9 cellular contexts compared by ENCODE assay signal in genomic region chr6:35728663-35729348, GRCh38. TPM values are rescaled to one million over a fixed set of nuclear protein-coding genes. Genes with fewer than 3 reads are reported as not detected.
DNase-seq lines count a peak whose midpoint lies in the region; ATAC-seq and TF ChIP-seq lines count a peak whose summit lies in the region.
"Had no signal": no experiment of that assay in that cellular context is flagged by ENCODE, and none has a peak within 500 bp of the region (broad histone marks: within the 10 kb centered on the region; RNA-seq: fewer than 3 reads in every experiment).

No MANE protein-coding gene starts in this region.

- WGBS in GM23248 (ENCODE audit: low coverage in 1 of 2, low lambda C conversion rate in 2 of 2, missing lambda C conversion rate in 2 of 2), 2 experiments: 76% methylated on average over 9 of the region's 9 CpGs
- WGBS in endodermal cell (ENCODE audit: insufficient coverage in 1 of 2, insufficient read length in 1 of 2), 2 experiments: 69 to 77% methylated on average over 3 to 8 of the region's 9 CpGs

- H3K9ac ChIP-seq in GM23248 (peak overlapping the region; percentile 79), endodermal cell (ENCODE audit: extremely low read depth, low read length, poor library complexity, severe bottlenecking) (no peak overlapping the region)

- peak; percentile 29 for TF ChIP-seq CTCF in endodermal cell (conservative IDR thresholded peaks at IDR 0.05)
- no peak for TF ChIP-seq CTCF in natural killer cell (IDR thresholded peaks at IDR 0.05)

- intact Hi-C loops in natural killer cell (cut with micrococcal nuclease): loop anchor here (1.0 to 5.0 kb wide), 3 partner anchors 19 to 62 kb away; no protein-coding TSS in a partner anchor

- peaks cover 63% of the 10 kb centered on the region for H3K27me3 Mint-ChIP-seq in endodermal cell (ENCODE audit: insufficient read depth)
- H3K27me3 Mint-ChIP-seq in natural killer cell (ENCODE audit: low read depth in 2 of 2): no peaks in the 10 kb centered on the region

- peaks cover 45% of the 10 kb centered on the region for H3K4me1 Mint-ChIP-seq in endodermal cell
- H3K4me1 Mint-ChIP-seq in natural killer cell: peaks cover 51 to 77% of the 10 kb centered on the region in 2 donors

- no peaks in the 10 kb centered on the region for H3K36me3 ChIP-seq in GM23248 (ENCODE audit: low read depth)
- H3K36me3 ChIP-seq in endodermal cell (ENCODE audit: control insufficient read depth, insufficient read depth, low read length): no peaks in the 10 kb centered on the region

- H3K4me3 ChIP-seq in GM23248 (no peak overlapping the region), endodermal cell (ENCODE audit: low read length) (no peak overlapping the region)

- H3K79me2 ChIP-seq in GM23248 (ENCODE audit: insufficient read depth): no peaks in the 10 kb centered on the region

- H3K4me1 ChIP-seq in GM23248 (ENCODE audit: insufficient read depth) (peaks cover 29% of the 10 kb centered on the region), endodermal cell (ENCODE audit: control insufficient read depth, insufficient read depth, low read length) (peaks cover 16% of the 10 kb centered on the region)

- H3K36me3 Mint-ChIP-seq in endodermal cell (ENCODE audit: low read depth) (no peaks in the 10 kb centered on the region), natural killer cell (no peaks in the 10 kb centered on the region)

- no peak overlapping the region for H3K27ac Mint-ChIP-seq in endodermal cell
- peak overlapping the region; percentile 72 to 83 for H3K27ac Mint-ChIP-seq in natural killer cell

- H4K20me1 ChIP-seq in GM23248 (ENCODE audit: insufficient read depth): no peaks in the 10 kb centered on the region

- H2AFZ ChIP-seq in GM23248: peak overlapping the region; percentile 82; the same call in 1 of the 2 replicates

- H3K27me3 ChIP-seq in GM23248 (replicated peaks; ENCODE audit: insufficient read depth) (no peaks in the 10 kb centered on the region), endodermal cell (ENCODE audit: control insufficient read depth, insufficient read depth, low read length, poor library complexity, severe bottlenecking) (peaks cover 24% of the 10 kb centered on the region)

- no peak overlapping the region for H3K4me2 ChIP-seq in GM23248 (ENCODE audit: unreplicated experiment)

- H3K27ac ChIP-seq in GM23248 (no peak overlapping the region), endodermal cell (ENCODE audit: low read depth, low read length) (no peak overlapping the region)

- in situ Hi-C loops in GM23248 (cut with MboI): loop anchor here (25.0 kb wide), 1 partner anchor 417 kb away; no protein-coding TSS in a partner anchor

- H3K4me3 Mint-ChIP-seq in endodermal cell (peak overlapping the region; percentile 63), natural killer cell (peak overlapping the region; percentile 67)

- H3K9me3 ChIP-seq in GM23248 (ENCODE audit: low read depth) (no peaks in the 10 kb centered on the region), endodermal cell (ENCODE audit: control insufficient read depth, low read length) (no peaks in the 10 kb centered on the region)

- H3F3A ChIP-seq in GM23248 (ENCODE audit: insufficient read depth): 0 out of 2 replicates have a peak, but pooled peaks cover 11% of the 10 kb centered on the region

- DNase-seq in GM23248: no peak
- DNase-seq in T-helper 2 cell: peak in 3 of 5 experiments; percentile 16 to 64 (median 40)
- DNase-seq in endodermal cell: no peak
- DNase-seq in natural killer cell: no peak
- DNase-seq in AG20443 (ENCODE audit: low spot score): no peak

- H3K9me3 Mint-ChIP-seq in endodermal cell: no peaks in the 10 kb centered on the region
- no peaks in the 10 kb centered on the region for H3K9me3 Mint-ChIP-seq in natural killer cell

- no peak for ATAC-seq in natural killer cell
- ATAC-seq in GM18867 (IDR thresholded peaks at IDR 0.05; ENCODE audit: unreplicated experiment): no peak
- no peak for ATAC-seq in GM18517 (IDR thresholded peaks at IDR 0.05; ENCODE audit: unreplicated experiment)
- ATAC-seq in HG03097 (IDR thresholded peaks at IDR 0.05; ENCODE audit: low FRiP score, unreplicated experiment): no peak

- no peaks in the 10 kb centered on the region for H3K9me2 ChIP-seq in GM23248 (ENCODE audit: insufficient read depth)

RNA-seq across cellular contexts. Expression of gene ARMC12, which starts 8.0 kb away (rescaled TPM):
- not detected in 2 replicates for total RNA-seq in GM23248 (2014; rRNA removed; shearing (Covaris generic))
- polyA plus RNA-seq in GM23248 (2016; fragmentation: Nextera tagmentation; extraction: Ambion mirVana): 0.15 and 0.26 TPM in 2 replicates
- total RNA-seq in endodermal cell (under 1 TPM; 0.57 to 0.93 TPM), natural killer cell (1 to 10 TPM in 1 of 3 donors, under 1 TPM in 2; 0.59 to 1.5 (median 0.64) TPM)
- polyA plus RNA-seq in endodermal cell (2013, experiment 1 of 2): 2.4 TPM
- 1.8 TPM for polyA plus RNA-seq in endodermal cell (2013, experiment 2 of 2)
- total RNA-seq: SK-MEL-5 had no signal

RNA-seq across cellular contexts. Expression of gene FKBP5, which starts 40.1 kb away (rescaled TPM):
- total RNA-seq in GM23248 (2014; rRNA removed; shearing (Covaris generic)): 1.9 and 3.6 TPM in 2 replicates
- polyA plus RNA-seq in GM23248 (2016; fragmentation: Nextera tagmentation; extraction: Ambion mirVana): 6.3 and 6.9 TPM in 2 replicates
- total RNA-seq in endodermal cell: 10 to 100 TPM; 27.0 to 53.3 TPM
- 22.6 TPM for polyA plus RNA-seq in endodermal cell (2013, experiment 1 of 2)
- polyA plus RNA-seq in endodermal cell (2013, experiment 2 of 2): 22.4 TPM
- 10 to 100 TPM; 15.5 to 30.2 (median 27.3) TPM for total RNA-seq in natural killer cell

RNA-seq across cellular contexts. Expression of gene CLPSL2, which starts 47.6 kb away (rescaled TPM):
- not detected in 2 replicates for total RNA-seq in GM23248 (2014; rRNA removed; shearing (Covaris generic))
- not detected in 2 replicates for polyA plus RNA-seq in GM23248 (2016; fragmentation: Nextera tagmentation; extraction: Ambion mirVana)
- total RNA-seq in endodermal cell (1 to 10 TPM; 1.1 to 2.1 TPM), natural killer cell (not detected)
- polyA plus RNA-seq in endodermal cell (2013, experiment 1 of 2): 1.1 TPM
- 0.95 TPM for polyA plus RNA-seq in endodermal cell (2013, experiment 2 of 2)
- total RNA-seq: SK-MEL-5 had no signal

RNA-seq across cellular contexts. Expression of gene CLPSL1, which starts 52.0 kb away (rescaled TPM):
- total RNA-seq in GM23248 (2014; rRNA removed; shearing (Covaris generic)): not detected in 2 replicates
- polyA plus RNA-seq in GM23248 (2016; fragmentation: Nextera tagmentation; extraction: Ambion mirVana): not detected in 2 replicates
- not detected for total RNA-seq in endodermal cell
- not detected for polyA plus RNA-seq in endodermal cell (2013, experiment 1 of 2)
- polyA plus RNA-seq in endodermal cell (2013, experiment 2 of 2): not detected
- total RNA-seq in natural killer cell: not detected
- total RNA-seq: SK-MEL-5 had no signal

Comparison
In these comparisons a context has a peak if more than half of its experiments do, and no peak if none do; other contexts are left out.
1. DNase-seq: peak in T-helper 2 cell (3 of 5); none in GM23248 (single experiment), endodermal cell (single experiment), natural killer cell (single experiment) and AG20443 (single experiment).